Comparison of ENCODE assay signal across 8 cellular contexts in the genomic region with DNA sequence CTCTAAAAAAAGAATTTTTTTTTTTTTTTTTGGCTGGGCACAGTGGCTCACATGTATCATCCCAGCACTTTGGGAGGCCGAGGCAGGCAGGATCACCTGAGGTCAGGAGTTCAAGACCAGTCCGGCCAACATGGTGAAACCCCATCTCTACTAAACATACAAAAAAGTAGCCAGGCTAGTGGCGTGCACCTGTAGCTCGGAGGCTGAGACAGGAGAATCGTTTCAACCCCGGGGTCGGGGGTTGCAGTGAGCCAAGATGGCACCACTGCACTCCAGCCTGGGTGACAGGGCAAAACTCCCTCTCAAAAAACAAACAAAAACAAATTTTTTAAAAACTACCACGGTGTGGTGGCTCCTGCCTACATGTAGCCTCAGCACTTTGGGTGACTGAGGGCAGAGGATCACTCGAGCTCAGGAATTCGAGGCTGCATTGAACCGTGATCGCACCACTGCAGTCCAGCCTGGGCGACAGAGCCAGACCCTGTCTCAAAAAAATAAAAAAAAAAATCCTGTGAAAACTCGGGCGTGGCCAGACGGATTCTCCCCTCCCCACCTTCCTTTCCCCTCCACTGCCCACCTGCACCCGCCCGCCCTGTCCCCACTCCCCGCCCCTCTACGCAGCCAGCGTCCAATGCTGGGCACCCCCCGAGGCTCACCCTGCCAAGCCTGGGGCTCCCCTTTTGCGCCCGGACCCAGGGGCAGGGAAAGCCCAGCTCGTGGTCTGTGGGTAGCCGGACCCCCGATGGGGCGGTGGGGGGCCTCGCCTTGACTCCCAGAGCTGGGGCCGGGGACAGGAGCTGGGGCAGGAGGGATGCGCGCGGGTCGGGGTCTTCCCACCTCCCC. TPM values are rescaled to one million over a fixed set of nuclear protein-coding genes. Genes with fewer than 3 reads are reported as not detected.
DNase-seq lines count a peak whose midpoint lies in the region; ATAC-seq, FAIRE-seq and TF ChIP-seq lines count a peak whose summit lies in the region.

No MANE protein-coding gene starts in this region.

- SMC1A ChIA-PET in GM12878 (lab: Charles Lee; ENCODE audit: uncharacterized antibody, unreplicated experiment): interaction anchor here (0.9 to 1.7 kb wide), 8 partner anchors 8 to 36 kb away, joined by 3 to 6 read pairs (median 4); no protein-coding TSS in a partner anchor

- H3K9me3 Mint-ChIP-seq in Caco-2 (ENCODE audit: unreplicated experiment) (no peaks in the 10 kb centered on the region), IgD-negative memory B cell (no peaks in the 10 kb centered on the region)

- H3K4me3 Mint-ChIP-seq in Caco-2 (ENCODE audit: unreplicated experiment) (peak overlapping the region; percentile 78), IgD-negative memory B cell (peak overlapping the region; percentile 82 to 97 (median 92))

- in situ Hi-C loops in GM12878 (cut with MboI): no loop called here

- peak; percentile 64 for FAIRE-seq in GM12878 (lab: Jason Lieb, UNC)

- H3K36me3 Mint-ChIP-seq in Caco-2 (ENCODE audit: insufficient read depth, unreplicated experiment) (peaks cover 5% of the 10 kb centered on the region), IgD-negative memory B cell (peaks cover 12% of the 10 kb centered on the region)

- ATAC-seq in GM21360 (IDR thresholded peaks at IDR 0.05; ENCODE audit: unreplicated experiment) (peak; percentile 25), GM12878 (peak; percentile 66)

- no peak overlapping the region for H3K27ac Mint-ChIP-seq in Caco-2 (ENCODE audit: unreplicated experiment)
- H3K27ac Mint-ChIP-seq in IgD-negative memory B cell: peak overlapping the region; percentile 98 to 100 (median 99)

- POLR2A ChIA-PET in Caco-2 (lab: Charles Lee) (no interaction called here), GM12878 (lab: Charles Lee) (interaction anchor here (0.5 to 13.0 kb wide), 11 partner anchors 8 to 1332 kb away, joined by 3 to 210 read pairs (median 4); a partner anchor contains a TSS)

- H3K79me2 ChIP-seq in GM12878 (ENCODE audit: control insufficient read depth, insufficient read depth, low read length): peaks cover 35% of the 10 kb centered on the region

- H3K27me3 Mint-ChIP-seq in Caco-2 (ENCODE audit: insufficient read depth, unreplicated experiment): no peaks in the 10 kb centered on the region
- H3K27me3 Mint-ChIP-seq in IgD-negative memory B cell: no peaks in the 10 kb centered on the region

- H3K9me3 ChIP-seq in Caco-2 (no peaks in the 10 kb centered on the region), GM12878 (replicated peaks; ENCODE audit: control insufficient read depth, insufficient read depth, low read length) (no peaks in the 10 kb centered on the region)

- no peak for TF ChIP-seq POLR2A in GM12878 (IDR thresholded peaks at IDR 0.05; ENCODE audit: low read depth, low read length)

- no peak for TF ChIP-seq RAD21 in GM12878 (IDR thresholded peaks at IDR 0.05; ENCODE audit: insufficient read depth, low read depth, low read length)

- H3K36me3 ChIP-seq in Caco-2 (ENCODE audit: control insufficient read depth, insufficient read depth, low read length): no peaks in the 10 kb centered on the region
- peaks cover 3 to 5% of the 10 kb centered on the region in 2 experiments; a peak in 3 of 4 replicates for H3K36me3 ChIP-seq in GM12878 (ENCODE audit: control insufficient read depth in 2 of 2, insufficient read depth in 2 of 2, low read length in 1 of 2)

- TF ChIP-seq EP300 in GM12878 (IDR thresholded peaks at IDR 0.05; ENCODE audit: borderline replicate concordance in 1 of 2, control insufficient read depth in 1 of 2, low read depth in 2 of 2, low read length in 2 of 2): no peak

- no peaks in the 10 kb centered on the region for H3K27me3 ChIP-seq in Caco-2 (replicated peaks; ENCODE audit: control insufficient read depth, insufficient read depth, low read length)
- no peaks in the 10 kb centered on the region for H3K27me3 ChIP-seq in GM12878 (replicated peaks in 1 of 2; ENCODE audit: control insufficient read depth in 2 of 2, insufficient read depth in 2 of 2, low read length in 1 of 2)
- no peaks in the 10 kb centered on the region for H3K27me3 ChIP-seq in layer of hippocampus (ENCODE audit: control insufficient read depth, insufficient read depth, low read length)

- BruUV-seq in Caco-2 (replicated peaks; lab: Mats Ljungman, UMichigan) (no TSS peak), GM12878 (replicated peaks; lab: Mats Ljungman, UMichigan) (TSS peak; percentile 90)

- peak overlapping the region; percentile 72 for H3K9ac ChIP-seq in GM12878 (ENCODE audit: control insufficient read depth, insufficient read depth, low read length)

- no peak for DNase-seq in Caco-2
- no peak for DNase-seq in GM12878 (ENCODE audit: low read depth, low spot score)
- no peak for DNase-seq in substantia nigra (lab: John Stamatoyannopoulos, UW)
- DNase-seq in SHP77 (lab: John Stamatoyannopoulos, UW): no peak
- no peak for DNase-seq in DMS114 treated with DMSO at 0.1 percent for 48 hours (lab: John Stamatoyannopoulos, UW; ENCODE audit: unreplicated experiment)

- TF ChIP-seq CTCF in Caco-2 (IDR thresholded peaks at IDR 0.05; ENCODE audit: insufficient read depth in 1 of 2, low read depth in 1 of 2, low read length in 1 of 2, severe bottlenecking in 1 of 2, unreplicated experiment in 1 of 2) (no peak), GM12878 (IDR thresholded peaks at IDR 0.05 in 2 of 3, conservative IDR thresholded peaks at IDR 0.05 in 1 of 3; ENCODE audit: control insufficient read depth in 2 of 3, extremely low read depth in 1 of 3, insufficient read depth in 1 of 3, low read depth in 3 of 3, low read length in 3 of 3) (no peak)

- peaks cover 22% of the 10 kb centered on the region for H3K4me1 ChIP-seq in Caco-2
- H3K4me1 ChIP-seq in GM12878 (ENCODE audit: control insufficient read depth, insufficient read depth, low read length): peaks cover 36% of the 10 kb centered on the region

- no peaks in the 10 kb centered on the region for H4K20me1 ChIP-seq in GM12878 (ENCODE audit: control insufficient read depth, insufficient read depth)

- H3K4me1 Mint-ChIP-seq in Caco-2 (ENCODE audit: low read depth, unreplicated experiment): peaks cover 16% of the 10 kb centered on the region
- peaks cover 17 to 50% (median 45%) of the 10 kb centered on the region in 3 donors for H3K4me1 Mint-ChIP-seq in IgD-negative memory B cell

- H3K4me3 ChIP-seq in Caco-2 (ENCODE audit: low read depth, low read length) (peak overlapping the region; percentile 93), GM12878 (peak overlapping the region; percentile 72)

- RAD21 ChIA-PET in GM12878 (lab: Charles Lee; ENCODE audit: unreplicated experiment): interaction anchor here (1.0 to 2.8 kb wide), 6 partner anchors 11 to 34 kb away, joined by 3 to 26 read pairs (median 6); no protein-coding TSS in a partner anchor

- H3K4me2 ChIP-seq in GM12878 (ENCODE audit: control insufficient read depth, insufficient read depth): peak overlapping the region; percentile 92

- H3K27ac ChIP-seq in GM12878 (ENCODE audit: control insufficient read depth, insufficient read depth) (peak overlapping the region; percentile 93), layer of hippocampus (ENCODE audit: low read depth, low read length) (peak overlapping the region; percentile 85), substantia nigra (ENCODE audit: low read depth, low read length, poor library complexity, severe bottlenecking) (peak overlapping the region; percentile 73)

- intact Hi-C loops in Caco-2 (cut with micrococcal nuclease; ENCODE audit: unreplicated experiment): no loop called here
- intact Hi-C loops in GM12878 (cut with micrococcal nuclease; ENCODE audit: unreplicated experiment): loop anchor here (1.0 kb wide), 1 partner anchor 10 kb away; no protein-coding TSS in a partner anchor

- WGBS in GM12878 (ENCODE audit: insufficient coverage, insufficient replicate concordance, low lambda C conversion rate, missing lambda C conversion rate): under 1% methylated on average over 15 of the region's 34 CpGs

- peak overlapping the region; percentile 54 for H2AFZ ChIP-seq in GM12878 (ENCODE audit: control insufficient read depth, low read depth, low read length)

- CTCF ChIA-PET in Caco-2 (lab: Charles Lee) (interaction anchor here (1.5 kb wide), 1 partner anchor 20 kb away, joined by 6 read pairs; no protein-coding TSS in a partner anchor), GM12878 (lab: Yijun Ruan, JAX) (interaction anchor here (1.2 to 5.0 kb wide), 4 partner anchors 9 to 26 kb away, joined by 3 to 39 read pairs (median 5); no protein-coding TSS in a partner anchor)

RNA-seq across cellular contexts. Expression of a gene that starts 0.7 kb away (rescaled TPM):
- total RNA-seq in Caco-2 (2022) (19.4 and 20.2 TPM in 2 replicates), GM12878 (2014; rRNA removed) (47.4 and 57.8 TPM in 2 replicates), GM12878 (2014; rRNA removed; fragmentation: Illumina TruSeq; extraction: Trizol) (18.8 and 19.7 TPM in 2 replicates), GM12878 (2021) (76.0 and 76.2 TPM in 2 replicates)
- polyA plus RNA-seq in IgD-negative memory B cell (290 TPM), GM12878 (2011; rRNA removed) (19.8 and 35.9 TPM in 2 replicates), GM12878 (2014; fragmentation: Illumina TruSeq; extraction: Trizol) (6.7 and 18.0 TPM in 2 replicates), GM12878 (2014; fragmentation: Nextera tagmentation; extraction: Ambion mirVana) (1 to 10 TPM; 5.8 to 8.0 TPM), GM12878 (2014; rRNA removed) (72.6 and 75.6 TPM in 2 replicates), GM12878 (2016; fragmentation: Nextera tagmentation; extraction: Ambion mirVana) (100 to 1,000 TPM in 1 of 2 experiments, 10 to 100 TPM in 1; 85.0 to 111 TPM)
- 58.5 and 75.7 TPM in 2 replicates for total RNA-seq in GM12878 (2013; cell fraction: nucleolus; rRNA removed)
- 13.3 TPM for polyA plus RNA-seq in GM12878 (2011; ENCODE audit: low read depth)
- polyA plus RNA-seq in GM12878 (2011; cell fraction: cytosol; rRNA removed): 93.9 and 138 TPM in 2 replicates
- polyA plus RNA-seq in GM12878 (2011; cell fraction: nucleus; rRNA removed): 24.8 and 48.1 TPM in 2 replicates
- polyA plus RNA-seq in GM12878 (2012): 39.8 and 46.0 TPM in 2 replicates
- polyA minus RNA-seq in GM12878 (2011; rRNA and poly(A)+ RNA removed): 68.1 and 120 TPM in 2 replicates
- polyA minus RNA-seq in GM12878 (2011; cell fraction: cytosol; rRNA and poly(A)+ RNA removed): 36.6 and 53.6 TPM in 2 replicates
- polyA minus RNA-seq in GM12878 (2011; cell fraction: nucleus; rRNA and poly(A)+ RNA removed): 9.7 and 27.0 TPM in 2 replicates

RNA-seq across cellular contexts. Expression of a gene that starts 32.0 kb away (rescaled TPM):
- total RNA-seq in Caco-2 (2022) (13.8 and 15.0 TPM in 2 replicates), GM12878 (2014; rRNA removed) (14.6 and 16.9 TPM in 2 replicates), GM12878 (2014; rRNA removed; fragmentation: Illumina TruSeq; extraction: Trizol) (5.6 and 6.1 TPM in 2 replicates), GM12878 (2021) (11.9 and 14.8 TPM in 2 replicates)
- polyA plus RNA-seq in IgD-negative memory B cell (18.1 TPM), GM12878 (2011; rRNA removed) (2.2 and 4.7 TPM in 2 replicates), GM12878 (2014; fragmentation: Illumina TruSeq; extraction: Trizol) (3.1 and 4.4 TPM in 2 replicates), GM12878 (2014; fragmentation: Nextera tagmentation; extraction: Ambion mirVana) (1 to 10 TPM; 4.1 to 9.1 TPM), GM12878 (2014; rRNA removed) (14.8 and 16.4 TPM in 2 replicates), GM12878 (2016; fragmentation: Nextera tagmentation; extraction: Ambion mirVana) (10 to 100 TPM; 13.6 to 15.7 TPM)
- total RNA-seq in GM12878 (2013; cell fraction: nucleolus; rRNA removed): 7.4 and 13.0 TPM in 2 replicates
- 2.5 TPM for polyA plus RNA-seq in GM12878 (2011; ENCODE audit: low read depth)
- 7.6 and 12.6 TPM in 2 replicates for polyA plus RNA-seq in GM12878 (2011; cell fraction: cytosol; rRNA removed)
- polyA plus RNA-seq in GM12878 (2011; cell fraction: nucleus; rRNA removed): 3.2 and 5.7 TPM in 2 replicates
- polyA plus RNA-seq in GM12878 (2012): 7.5 and 7.6 TPM in 2 replicates
- polyA minus RNA-seq in GM12878 (2011; rRNA and poly(A)+ RNA removed): 1.8 and 2.9 TPM in 2 replicates
- 1.2 and 3.3 TPM in 2 replicates for polyA minus RNA-seq in GM12878 (2011; cell fraction: cytosol; rRNA and poly(A)+ RNA removed)
- polyA minus RNA-seq in GM12878 (2011; cell fraction: nucleus; rRNA and poly(A)+ RNA removed): 2.4 and 4.1 TPM in 2 replicates

RNA-seq across cellular contexts. Expression of a gene that starts 32.1 kb away (rescaled TPM):
- 23.6 and 25.3 TPM in 2 replicates for total RNA-seq in Caco-2 (2022)
- polyA plus RNA-seq in IgD-negative memory B cell: 13.4 TPM
- total RNA-seq in GM12878 (2013; cell fraction: nucleolus; rRNA removed): 14.5 and 20.6 TPM in 2 replicates
- total RNA-seq in GM12878 (2014; rRNA removed): 22.1 and 26.3 TPM in 2 replicates
- 21.5 and 26.0 TPM in 2 replicates for total RNA-seq in GM12878 (2014; rRNA removed; fragmentation: Illumina TruSeq; extraction: Trizol)
- total RNA-seq in GM12878 (2021): 52.3 and 53.3 TPM in 2 replicates
- 7.6 TPM for polyA plus RNA-seq in GM12878 (2011; ENCODE audit: low read depth)
- polyA plus RNA-seq in GM12878 (2011; rRNA removed): 10.3 and 22.4 TPM in 2 replicates
- 31.1 and 46.1 TPM in 2 replicates for polyA plus RNA-seq in GM12878 (2011; cell fraction: cytosol; rRNA removed)
- 48.4 and 79.5 TPM in 2 replicates for polyA plus RNA-seq in GM12878 (2011; cell fraction: nucleus; rRNA removed)
- 14.6 and 16.7 TPM in 2 replicates for polyA plus RNA-seq in GM12878 (2012)
- polyA plus RNA-seq in GM12878 (2014; fragmentation: Illumina TruSeq; extraction: Trizol): 6.1 and 18.2 TPM in 2 replicates
- 1 to 10 TPM in 1 of 2 experiments, under 1 TPM in 1; 0.40 to 2.0 TPM for polyA plus RNA-seq in GM12878 (2014; fragmentation: Nextera tagmentation; extraction: Ambion mirVana)
- polyA plus RNA-seq in GM12878 (2014; rRNA removed): 64.4 and 72.4 TPM in 2 replicates
- polyA plus RNA-seq in GM12878 (2016; fragmentation: Nextera tagmentation; extraction: Ambion mirVana): 10 to 100 TPM; 54.8 to 57.1 TPM
- polyA minus RNA-seq in GM12878 (2011; rRNA and poly(A)+ RNA removed): 18.4 and 27.2 TPM in 2 replicates
- polyA minus RNA-seq in GM12878 (2011; cell fraction: cytosol; rRNA and poly(A)+ RNA removed): 13.2 and 19.0 TPM in 2 replicates
- 14.1 and 29.3 TPM in 2 replicates for polyA minus RNA-seq in GM12878 (2011; cell fraction: nucleus; rRNA and poly(A)+ RNA removed)

RNA-seq across cellular contexts. Expression of a gene that starts 36.5 kb away (rescaled TPM):
- total RNA-seq in Caco-2 (2022) (34.2 and 35.2 TPM in 2 replicates), GM12878 (2014; rRNA removed) (26.4 and 27.8 TPM in 2 replicates), GM12878 (2014; rRNA removed; fragmentation: Illumina TruSeq; extraction: Trizol) (21.0 and 21.2 TPM in 2 replicates), GM12878 (2021) (25.1 and 32.4 TPM in 2 replicates)
- polyA plus RNA-seq in IgD-negative memory B cell (35.1 TPM), GM12878 (2011; rRNA removed) (21.3 and 23.3 TPM in 2 replicates), GM12878 (2014; fragmentation: Illumina TruSeq; extraction: Trizol) (12.7 and 17.7 TPM in 2 replicates), GM12878 (2014; fragmentation: Nextera tagmentation; extraction: Ambion mirVana) (10 to 100 TPM; 17.0 to 18.3 TPM), GM12878 (2014; rRNA removed) (38.3 and 43.9 TPM in 2 replicates), GM12878 (2016; fragmentation: Nextera tagmentation; extraction: Ambion mirVana) (10 to 100 TPM; 31.6 to 38.4 TPM)
- total RNA-seq in GM12878 (2013; cell fraction: nucleolus; rRNA removed): 90.6 and 113 TPM in 2 replicates
- 31.0 TPM for polyA plus RNA-seq in GM12878 (2011; ENCODE audit: low read depth)
- polyA plus RNA-seq in GM12878 (2011; cell fraction: cytosol; rRNA removed): 24.1 and 34.0 TPM in 2 replicates
- 80.6 and 93.3 TPM in 2 replicates for polyA plus RNA-seq in GM12878 (2011; cell fraction: nucleus; rRNA removed)
- polyA plus RNA-seq in GM12878 (2012): 30.8 and 40.1 TPM in 2 replicates
- 6.1 and 11.8 TPM in 2 replicates for polyA minus RNA-seq in GM12878 (2011; rRNA and poly(A)+ RNA removed)
- polyA minus RNA-seq in GM12878 (2011; cell fraction: cytosol; rRNA and poly(A)+ RNA removed): 5.9 and 7.0 TPM in 2 replicates
- polyA minus RNA-seq in GM12878 (2011; cell fraction: nucleus; rRNA and poly(A)+ RNA removed): 16.8 and 30.2 TPM in 2 replicates

RNA-seq across cellular contexts. Expression of a gene that starts 46.0 kb away (rescaled TPM):
- total RNA-seq in Caco-2 (2022): 68.1 and 70.0 TPM in 2 replicates
- 111 TPM for polyA plus RNA-seq in IgD-negative memory B cell
- total RNA-seq in GM12878 (2013; cell fraction: nucleolus; rRNA removed): 18.6 and 25.8 TPM in 2 replicates
- 66.3 and 73.5 TPM in 2 replicates for total RNA-seq in GM12878 (2014; rRNA removed)
- 73.8 and 78.0 TPM in 2 replicates for total RNA-seq in GM12878 (2014; rRNA removed; fragmentation: Illumina TruSeq; extraction: Trizol)
- total RNA-seq in GM12878 (2021): 47.8 and 49.2 TPM in 2 replicates
- 14.7 TPM for polyA plus RNA-seq in GM12878 (2011; ENCODE audit: low read depth)
- polyA plus RNA-seq in GM12878 (2011; rRNA removed): 39.8 and 76.8 TPM in 2 replicates
- 90.1 and 134 TPM in 2 replicates for polyA plus RNA-seq in GM12878 (2011; cell fraction: cytosol; rRNA removed)
- polyA plus RNA-seq in GM12878 (2011; cell fraction: nucleus; rRNA removed): 55.3 and 57.1 TPM in 2 replicates
- 68.0 and 85.8 TPM in 2 replicates for polyA plus RNA-seq in GM12878 (2012)
- 83.8 and 119 TPM in 2 replicates for polyA plus RNA-seq in GM12878 (2014; fragmentation: Illumina TruSeq; extraction: Trizol)
- 10 to 100 TPM; 16.4 to 43.4 TPM for polyA plus RNA-seq in GM12878 (2014; fragmentation: Nextera tagmentation; extraction: Ambion mirVana)
- polyA plus RNA-seq in GM12878 (2014; rRNA removed): 99.6 and 105 TPM in 2 replicates
- polyA plus RNA-seq in GM12878 (2016; fragmentation: Nextera tagmentation; extraction: Ambion mirVana): 100 to 1,000 TPM; 110 to 116 TPM
- 16.8 and 42.1 TPM in 2 replicates for polyA minus RNA-seq in GM12878 (2011; rRNA and poly(A)+ RNA removed)
- 11.5 and 15.6 TPM in 2 replicates for polyA minus RNA-seq in GM12878 (2011; cell fraction: cytosol; rRNA and poly(A)+ RNA removed)
- 67.7 and 94.0 TPM in 2 replicates for polyA minus RNA-seq in GM12878 (2011; cell fraction: nucleus; rRNA and poly(A)+ RNA removed)
